Comparison of ENCODE assay signal across 10 cellular contexts in genomic region chr17:74466785-74467158, GRCh38. TPM values are rescaled to one million over a fixed set of nuclear protein-coding genes. Genes with fewer than 3 reads are reported as not detected.
DNase-seq lines count a peak whose midpoint lies in the region; ATAC-seq, FAIRE-seq and TF ChIP-seq lines count a peak whose summit lies in the region.
"Had no signal": no experiment of that assay in that cellular context is flagged by ENCODE, and none has a peak within 500 bp of the region (broad histone marks: within the 10 kb centered on the region; RNA-seq: fewer than 3 reads in every experiment).

No MANE protein-coding gene starts in this region.

- H3K27ac ChIP-seq in GM12878 (ENCODE audit: control insufficient read depth, insufficient read depth) (peak overlapping the region; percentile 85), tibial nerve (peak overlapping the region in 3 of 4 donors; percentile 60 to 67 (median 63))

- peaks cover 21% of the 10 kb centered on the region for H3K36me3 Mint-ChIP-seq in activated naive CD4-positive, alpha-beta T cell treated with anti-CD3 and anti-CD28 coated beads, Interleukin-2, amount 10 ng/mL, durations not matched to agents 7 days and 5 days
- peaks cover 12% of the 10 kb centered on the region for H3K36me3 Mint-ChIP-seq in memory B cell

- peak; percentile 22 for ATAC-seq in GM12878
- peak; percentile 5 for ATAC-seq in memory B cell (ENCODE audit: low read depth)

- H3K9me3 Mint-ChIP-seq in activated naive CD4-positive, alpha-beta T cell treated with anti-CD3 and anti-CD28 coated beads, Interleukin-2, amount 10 ng/mL, durations not matched to agents 7 days and 5 days, result no peaks in the 10 kb centered on the region
- H3K9me3 Mint-ChIP-seq in memory B cell, result no peaks in the 10 kb centered on the region

- no peaks in the 10 kb centered on the region for H3K9me3 ChIP-seq in GM12878 (replicated peaks; ENCODE audit: control insufficient read depth, insufficient read depth, low read length)
- H3K9me3 ChIP-seq in tibial nerve, result no peaks in the 10 kb centered on the region
- H3K9me3 ChIP-seq: gastrocnemius medialis had no signal

- H3K27me3 ChIP-seq in GM12878 (replicated peaks in 1 of 2; ENCODE audit: control insufficient read depth in 2 of 2, insufficient read depth in 2 of 2, low read length in 1 of 2), result no peaks in the 10 kb centered on the region
- H3K27me3 ChIP-seq in tibial nerve, result peaks cover 0 to 44% of the 10 kb centered on the region in 2 donors
- H3K27me3 ChIP-seq: gastrocnemius medialis had no signal

- RAD21 ChIA-PET in GM12878 (lab: Charles Lee; ENCODE audit: unreplicated experiment), result interaction anchor here (1.0 to 2.4 kb wide), 6 partner anchors 11 to 170 kb away, joined by 3 to 7 read pairs (median 4); partner anchors contain the start of gene CD300LB

- BruUV-seq in GM12878 (replicated peaks; lab: Mats Ljungman, UMichigan), result no TSS peak

- TF ChIP-seq CTCF in GM12878 (IDR thresholded peaks at IDR 0.05 in 2 of 3, conservative IDR thresholded peaks at IDR 0.05 in 1 of 3; ENCODE audit: control insufficient read depth in 2 of 3, extremely low read depth in 1 of 3, insufficient read depth in 1 of 3, low read depth in 3 of 3, low read length in 3 of 3) (no peak), tibial nerve (IDR thresholded peaks at IDR 0.05) (no peak), GM10248 (IDR thresholded peaks at IDR 0.05; ENCODE audit: control extremely low read depth, extremely low read depth, low read depth, missing control alignments) (no peak)

- H3K4me1 ChIP-seq in GM12878 (ENCODE audit: control insufficient read depth, insufficient read depth, low read length) (peaks cover 37% of the 10 kb centered on the region), tibial nerve (peaks cover 0 to 14% (median 4%) of the 10 kb centered on the region in 4 donors)
- H3K4me1 ChIP-seq: gastrocnemius medialis had no signal

- FAIRE-seq in GM12878 (lab: Jason Lieb, UNC), result no peak

- WGBS in GM12878 (ENCODE audit: insufficient coverage, insufficient replicate concordance, low lambda C conversion rate, missing lambda C conversion rate), result under 1% methylated on average over 15 of the region's 15 CpGs
- WGBS in tibial nerve, 2 donors, result 11 to 19% methylated on average over 15 of the region's 15 CpGs

- H4K20me1 ChIP-seq in GM12878 (ENCODE audit: control insufficient read depth, insufficient read depth), result peaks cover 2% of the 10 kb centered on the region; the same call in 1 of the 2 replicates

- H3K4me3 Mint-ChIP-seq in activated naive CD4-positive, alpha-beta T cell treated with anti-CD3 and anti-CD28 coated beads, Interleukin-2, amount 10 ng/mL, durations not matched to agents 7 days and 5 days, result no peak overlapping the region
- no peak overlapping the region for H3K4me3 Mint-ChIP-seq in memory B cell

- CTCF ChIA-PET in activated naive CD4-positive, alpha-beta T cell treated with anti-CD3 and anti-CD28 coated beads, Interleukin-2, amount 10 ng/mL, durations not matched to agents 7 days and 5 days (lab: Charles Lee), result interaction anchor here (1.0 kb wide), 1 partner anchor 99 kb away, joined by 3 read pairs; no protein-coding TSS in a partner anchor
- CTCF ChIA-PET in GM12878 (lab: Yijun Ruan, JAX) (interaction anchor here (0.6 to 1.3 kb wide), 3 partner anchors 10 to 1235 kb away, joined by 4 to 7 read pairs (median 4); partner anchors contain the start of gene GPR142), GM10248 (lab: Yijun Ruan, JAX) (interaction anchor here (0.7 to 1.4 kb wide), 5 partner anchors 9 to 99 kb away, joined by 3 to 10 read pairs (median 4); partner anchors contain the start of gene GPR142)

- H3K4me1 Mint-ChIP-seq in activated naive CD4-positive, alpha-beta T cell treated with anti-CD3 and anti-CD28 coated beads, Interleukin-2, amount 10 ng/mL, durations not matched to agents 7 days and 5 days, result peaks cover 29% of the 10 kb centered on the region
- H3K4me1 Mint-ChIP-seq in memory B cell, result peaks cover 30% of the 10 kb centered on the region

- no peak overlapping the region for H2AFZ ChIP-seq in GM12878 (ENCODE audit: control insufficient read depth, low read depth, low read length)

- peaks cover 69% of the 10 kb centered on the region for H3K79me2 ChIP-seq in GM12878 (ENCODE audit: control insufficient read depth, insufficient read depth, low read length)

- TF ChIP-seq POLR2A in GM12878 (IDR thresholded peaks at IDR 0.05; ENCODE audit: low read depth, low read length) (peak; percentile 1; the same call in 1 of the 2 replicates), tibial nerve (IDR thresholded peaks at IDR 0.05) (no peak)

- H3K9ac ChIP-seq in GM12878 (ENCODE audit: control insufficient read depth, insufficient read depth, low read length), result peak overlapping the region; percentile 89

- intact Hi-C loops in GM12878 (cut with micrococcal nuclease; ENCODE audit: unreplicated experiment) (no loop called here), posterior vena cava (cut with DNase I) (no loop called here)

- no peak overlapping the region for H3K27ac Mint-ChIP-seq in activated naive CD4-positive, alpha-beta T cell treated with anti-CD3 and anti-CD28 coated beads, Interleukin-2, amount 10 ng/mL, durations not matched to agents 7 days and 5 days
- no peak overlapping the region for H3K27ac Mint-ChIP-seq in memory B cell

- H3K27me3 Mint-ChIP-seq in activated naive CD4-positive, alpha-beta T cell treated with anti-CD3 and anti-CD28 coated beads, Interleukin-2, amount 10 ng/mL, durations not matched to agents 7 days and 5 days, result peaks cover 19% of the 10 kb centered on the region
- H3K27me3 Mint-ChIP-seq in memory B cell, result no peaks in the 10 kb centered on the region

- peaks cover 3 to 6% of the 10 kb centered on the region in 2 experiments; a peak in 3 of 4 replicates for H3K36me3 ChIP-seq in GM12878 (ENCODE audit: control insufficient read depth in 2 of 2, insufficient read depth in 2 of 2, low read length in 1 of 2)
- no peaks in the 10 kb centered on the region for H3K36me3 ChIP-seq in tibial nerve
- H3K36me3 ChIP-seq: gastrocnemius medialis had no signal

- SMC1A ChIA-PET in GM12878 (lab: Charles Lee; ENCODE audit: uncharacterized antibody, unreplicated experiment), result interaction anchor here (1.0 to 1.4 kb wide), 4 partner anchors 11 to 67 kb away, joined by 3 to 4 read pairs (median 3); no protein-coding TSS in a partner anchor

- in situ Hi-C loops in GM12878 (cut with MboI), result no loop called here

- no peak for TF ChIP-seq RAD21 in GM12878 (IDR thresholded peaks at IDR 0.05; ENCODE audit: insufficient read depth, low read depth, low read length)

- peak overlapping the region; percentile 92 for H3K4me3 ChIP-seq in GM12878
- peak overlapping the region; percentile 12 to 42 (median 29) for H3K4me3 ChIP-seq in tibial nerve

- H3K4me2 ChIP-seq in GM12878 (ENCODE audit: control insufficient read depth, insufficient read depth), result peak overlapping the region; percentile 57

- TF ChIP-seq EP300 in GM12878 (IDR thresholded peaks at IDR 0.05; ENCODE audit: borderline replicate concordance in 1 of 2, control insufficient read depth in 1 of 2, low read depth in 2 of 2, low read length in 2 of 2) (no peak), tibial nerve (IDR thresholded peaks at IDR 0.05) (no peak)

- DNase-seq in activated naive CD4-positive, alpha-beta T cell treated with anti-CD3 and anti-CD28 coated beads, Interleukin-2, amount 10 ng/mL, durations not matched to agents 7 days and 5 days, result peak; percentile 49
- no peak for DNase-seq in activated naive CD4-positive, alpha-beta T cell (lab: John Stamatoyannopoulos, UW)
- DNase-seq in GM12878 (ENCODE audit: low read depth, low spot score) (no peak), memory B cell (ENCODE audit: low spot score in 2 of 2) (no peak), tibial nerve (ENCODE audit: low spot score in 2 of 2) (no peak), posterior vena cava (ENCODE audit: low spot score) (no peak), NCI-H187 treated with DMSO at 0.1 percent for 48 hours (lab: John Stamatoyannopoulos, UW) (no peak), GM10248 (ENCODE audit: extremely low spot score) (no peak)
- DNase-seq: NCI-H526 had no signal

- POLR2A ChIA-PET in GM12878 (lab: Charles Lee), result interaction anchor here (0.7 to 2.6 kb wide), 4 partner anchors 12 to 187 kb away, joined by 3 to 13 read pairs (median 4); no protein-coding TSS in a partner anchor
- POLR2A ChIA-PET in GM10248 (lab: Yijun Ruan, JAX), result no interaction called here

RNA-seq across cellular contexts. Expression of gene CD300A, which starts 0.3 kb away (rescaled TPM):
- 149 and 159 TPM in 2 replicates for total RNA-seq in GM12878 (2013; cell fraction: nucleolus; rRNA removed)
- 45.7 and 49.3 TPM in 2 replicates for total RNA-seq in GM12878 (2014; rRNA removed)
- 36.1 and 37.5 TPM in 2 replicates for total RNA-seq in GM12878 (2014; rRNA removed; fragmentation: Illumina TruSeq; extraction: Trizol)
- 36.1 and 36.2 TPM in 2 replicates for total RNA-seq in GM12878 (2021)
- 34.4 TPM for polyA plus RNA-seq in GM12878 (2011; ENCODE audit: low read depth)
- 102 and 128 TPM in 2 replicates for polyA plus RNA-seq in GM12878 (2011; rRNA removed)
- 130 and 145 TPM in 2 replicates for polyA plus RNA-seq in GM12878 (2011; cell fraction: cytosol; rRNA removed)
- polyA plus RNA-seq in GM12878 (2011; cell fraction: nucleus; rRNA removed), result 95.3 and 166 TPM in 2 replicates
- polyA plus RNA-seq in GM12878 (2012), result 54.0 and 88.0 TPM in 2 replicates
- 23.1 and 40.5 TPM in 2 replicates for polyA plus RNA-seq in GM12878 (2014; fragmentation: Illumina TruSeq; extraction: Trizol)
- 10 to 100 TPM; 10.6 to 12.1 TPM for polyA plus RNA-seq in GM12878 (2014; fragmentation: Nextera tagmentation; extraction: Ambion mirVana)
- polyA plus RNA-seq in GM12878 (2014; rRNA removed), result 42.7 and 46.9 TPM in 2 replicates
- 10 to 100 TPM; 28.6 to 32.1 TPM for polyA plus RNA-seq in GM12878 (2016; fragmentation: Nextera tagmentation; extraction: Ambion mirVana)
- polyA minus RNA-seq in GM12878 (2011; rRNA and poly(A)+ RNA removed), result 88.1 and 138 TPM in 2 replicates
- 22.6 and 26.3 TPM in 2 replicates for polyA minus RNA-seq in GM12878 (2011; cell fraction: cytosol; rRNA and poly(A)+ RNA removed)
- polyA minus RNA-seq in GM12878 (2011; cell fraction: nucleus; rRNA and poly(A)+ RNA removed), result 20.8 and 25.6 TPM in 2 replicates
- 10 to 100 TPM in 2 of 4 donors, 1 to 10 TPM in 2; 6.8 to 12.6 (median 9.8) TPM for total RNA-seq in tibial nerve
- 1 to 10 TPM; 5.9 to 8.5 TPM for total RNA-seq in posterior vena cava

RNA-seq across cellular contexts. Expression of gene GPRC5C, which starts 34.9 kb away (rescaled TPM):
- total RNA-seq in GM12878 (2013; cell fraction: nucleolus; rRNA removed), result 3.2 and 3.6 TPM in 2 replicates
- total RNA-seq in GM12878 (2014; rRNA removed) (0.16 and 0.73 TPM in 2 replicates), GM12878 (2014; rRNA removed; fragmentation: Illumina TruSeq; extraction: Trizol) (0.28 and 0.31 TPM in 2 replicates), GM12878 (2021) (0.36 and 0.58 TPM in 2 replicates), tibial nerve (10 to 100 TPM; 41.6 to 96.4 (median 55.1) TPM), posterior vena cava (10 to 100 TPM in 1 of 2 donors, 1 to 10 TPM in 1; 7.3 to 12.9 TPM)
- 0.91 TPM for polyA plus RNA-seq in GM12878 (2011; ENCODE audit: low read depth)
- polyA plus RNA-seq in GM12878 (2011; rRNA removed) (0.26 and 1.3 TPM in 2 replicates), GM12878 (2014; fragmentation: Illumina TruSeq; extraction: Trizol) (0.35 TPM in 1 of 2 replicates, not detected in the other), GM12878 (2014; fragmentation: Nextera tagmentation; extraction: Ambion mirVana) (under 1 TPM in 1 of 2 experiments, not detected in 1; 0.04 TPM), GM12878 (2014; rRNA removed) (0.14 and 0.66 TPM in 2 replicates), GM12878 (2016; fragmentation: Nextera tagmentation; extraction: Ambion mirVana) (under 1 TPM in 1 of 2 experiments, not detected in 1; 0.96 TPM)
- 1.2 and 1.5 TPM in 2 replicates for polyA plus RNA-seq in GM12878 (2011; cell fraction: cytosol; rRNA removed)
- 1.7 and 2.8 TPM in 2 replicates for polyA plus RNA-seq in GM12878 (2011; cell fraction: nucleus; rRNA removed)
- 1.9 and 2.1 TPM in 2 replicates for polyA plus RNA-seq in GM12878 (2012)
- 0.37 and 1.3 TPM in 2 replicates for polyA minus RNA-seq in GM12878 (2011; rRNA and poly(A)+ RNA removed)
- 0.67 and 1.0 TPM in 2 replicates for polyA minus RNA-seq in GM12878 (2011; cell fraction: cytosol; rRNA and poly(A)+ RNA removed)
- polyA minus RNA-seq in GM12878 (2011; cell fraction: nucleus; rRNA and poly(A)+ RNA removed), result 0.48 and 1.2 TPM in 2 replicates
